ENCODE assay signal across 8 cellular contexts in genomic region chr19:49929121-49929610, GRCh38. TPM values are rescaled to one million over a fixed set of nuclear protein-coding genes. Genes with fewer than 3 reads are reported as not detected.
DNase-seq lines count a peak whose midpoint lies in the region; ATAC-seq and TF ChIP-seq lines count a peak whose summit lies in the region.

Gene ATF5, plus strand, starts transcription at chr19:49929205. Its CDS starts 1,646 bp downstream, at chr19:49930851.
Gene NUP62, minus strand, starts transcription at chr19:49929504. Its CDS starts 19,697 bp downstream, at chr19:49909807.

- CTCF ChIA-PET in IMR-90 (lab: Yijun Ruan, JAX), result no interaction called here

- no peaks in the 10 kb centered on the region for H3K9me3 ChIP-seq in IMR-90 (ENCODE audit: control insufficient read depth, insufficient read depth, low read length)
- H3K9me3 ChIP-seq in muscle layer of colon (ENCODE audit: low read length), result no peaks in the 10 kb centered on the region

- H2AK5ac ChIP-seq in IMR-90 (ENCODE audit: low read depth, low read length), result peak within 1 kb of the TSS; percentile 96

- peak within 1 kb of the TSS; percentile 92 for H2BK5ac ChIP-seq in IMR-90 (ENCODE audit: low read depth, low read length, poor library complexity, severe bottlenecking)

- peaks cover 17% of the 10 kb centered on the region for H3K36me3 ChIP-seq in IMR-90 (ENCODE audit: control insufficient read depth, insufficient read depth, low read length)
- H3K36me3 ChIP-seq in muscle layer of colon (ENCODE audit: insufficient read depth, low read length), result peaks cover 26% of the 10 kb centered on the region

- peak within 1 kb of the TSS; percentile 97 for H3K4ac ChIP-seq in IMR-90 (ENCODE audit: low read depth, low read length)

- DNase-seq in DMS114 treated with DMSO at 0.1 percent for 48 hours (lab: John Stamatoyannopoulos, UW; ENCODE audit: unreplicated experiment) (peak; percentile 74), IMR-90 (peak; percentile 75), OCI-M1 (lab: John Stamatoyannopoulos, UW) (peak; percentile 97), erythroblast (lab: John Stamatoyannopoulos, UW) (peak; percentile 93 to 95)
- peak; percentile 94 for DNase-seq in activated T-cell treated with anti-CD3 and anti-CD28 coated beads, Interleukin-2, amount 50 U/mL, for 1 hour
- peak; percentile 89 for DNase-seq in stimulated activated CD8-positive, alpha-beta memory T cell treated with anti-CD3 and anti-CD28 coated beads, Interleukin-7, amount 100 ng/mL, for 24 hours (ENCODE audit: low read depth)

- peak within 1 kb of the TSS; percentile 98 for H2AFZ ChIP-seq in IMR-90 (replicated peaks; ENCODE audit: low read length, poor library complexity)

- POLR2A ChIA-PET in IMR-90 (lab: Charles Lee; ENCODE audit: unreplicated experiment), result interaction anchor here (1.0 kb wide), 1 partner anchor 60 kb away, joined by 7 read pairs; no protein-coding TSS in a partner anchor

- in situ Hi-C loops in IMR-90 (cut with MboI; ENCODE audit: low sequenced_read_pairs), result no loop called here

- peaks cover 14% of the 10 kb centered on the region for H3K9me1 ChIP-seq in IMR-90 (ENCODE audit: insufficient read depth, low read length)

- H2BK15ac ChIP-seq in IMR-90 (ENCODE audit: low read depth, low read length), result peak within 1 kb of the TSS; percentile 77; the same call in 1 of the 3 replicates

- intact Hi-C loops in IMR-90 (cut with micrococcal nuclease), result no loop called here

- peak within 1 kb of the TSS; percentile 82 to 98 for H4K8ac ChIP-seq in IMR-90 (ENCODE audit: low read depth in 2 of 2, low read length in 2 of 2)

- peak; percentile 77 for TF ChIP-seq POLR2A in IMR-90 (IDR thresholded peaks at IDR 0.05; ENCODE audit: low read depth, low read length)
- peak; percentile 86 for TF ChIP-seq POLR2A in erythroblast (IDR thresholded peaks at IDR 0.05; ENCODE audit: low read length)

- TF ChIP-seq CTCF in IMR-90 (conservative IDR thresholded peaks at IDR 0.05; ENCODE audit: low read depth, low read length), result no peak

- H2BK20ac ChIP-seq in IMR-90 (ENCODE audit: low read depth, low read length), result peak within 1 kb of the TSS; percentile 72; the same call in 1 of the 2 replicates

- H4K20me1 ChIP-seq in IMR-90 (ENCODE audit: insufficient read depth, low read length), result peaks cover 10% of the 10 kb centered on the region; the same call in 1 of the 2 replicates

- H3K27ac ChIP-seq in IMR-90 (ENCODE audit: insufficient read depth, low read length) (peak within 1 kb of the TSS; percentile 75), muscle layer of colon (ENCODE audit: low read depth, low read length) (peak within 1 kb of the TSS; percentile 98)

- dilution Hi-C loops in IMR-90 (cut with HindIII; ENCODE audit: low sequenced_read_pairs, unreplicated experiment), result no loop called here

- peak within 1 kb of the TSS; percentile 91 for H3K56ac ChIP-seq in IMR-90 (ENCODE audit: extremely low read depth, insufficient read depth, low read length)

- WGBS in IMR-90 (ENCODE audit: extremely low coverage in 2 of 2, insufficient read length in 1 of 2), 2 experiments, result 0% methylated on average over 14 of the region's 48 CpGs; no CpG with 5 or more reads in 1 of the 2 experiments

- H3K4me2 ChIP-seq in IMR-90 (ENCODE audit: low read depth, low read length), result peak within 1 kb of the TSS; percentile 96

- H3K27me3 ChIP-seq in IMR-90 (ENCODE audit: control insufficient read depth, insufficient read depth, low read length) (no peaks in the 10 kb centered on the region), muscle layer of colon (ENCODE audit: control insufficient read depth in 1 of 2, insufficient read depth in 2 of 2, low read length in 2 of 2) (no peaks in the 10 kb centered on the region)

- H4K5ac ChIP-seq in IMR-90 (ENCODE audit: low read depth, low read length), result peak within 1 kb of the TSS; percentile 73

- no peak for TF ChIP-seq RAD21 in IMR-90 (IDR thresholded peaks at IDR 0.05; ENCODE audit: low read length)

- H3K4me3 ChIP-seq in IMR-90 (ENCODE audit: insufficient read depth, low read depth, low read length) (peak within 1 kb of the TSS; percentile 80), muscle layer of colon (ENCODE audit: low read depth in 1 of 2, low read length in 2 of 2) (peak within 1 kb of the TSS; percentile 73 to 95)

- peak within 1 kb of the TSS; percentile 79 for H3K18ac ChIP-seq in IMR-90 (ENCODE audit: low read depth, low read length)

- peak within 1 kb of the TSS; percentile 96 for H3K14ac ChIP-seq in IMR-90 (replicated peaks; ENCODE audit: low read depth, low read length)

- peaks cover 16 to 44% of the 10 kb centered on the region in 2 experiments for H3K79me1 ChIP-seq in IMR-90 (ENCODE audit: low read depth in 1 of 2, low read length in 2 of 2)

- ATAC-seq in GM21528 (IDR thresholded peaks at IDR 0.05; ENCODE audit: low FRiP score, unreplicated experiment), result peak; percentile 45
- ATAC-seq in IMR-90 (ENCODE audit: low read depth), result peak; percentile 59

- H3K4me1 ChIP-seq in IMR-90 (ENCODE audit: control insufficient read depth, insufficient read depth, low read length), result peaks cover 4% of the 10 kb centered on the region
- H3K4me1 ChIP-seq in muscle layer of colon (ENCODE audit: insufficient read depth, low read length), result peaks cover 14% of the 10 kb centered on the region

- peak within 1 kb of the TSS; percentile 93 for H4K91ac ChIP-seq in IMR-90 (ENCODE audit: insufficient read depth, low read depth, low read length)

- H3K9ac ChIP-seq in IMR-90 (ENCODE audit: low read depth, low read length) (peak within 1 kb of the TSS; percentile 83), muscle layer of colon (ENCODE audit: low read length) (peak within 1 kb of the TSS; percentile 46)

- H2BK120ac ChIP-seq in IMR-90 (ENCODE audit: low read depth, low read length), result peak within 1 kb of the TSS; percentile 91

- peak within 1 kb of the TSS; percentile 100 for H2AK9ac ChIP-seq in IMR-90 (replicated peaks; ENCODE audit: low read depth, low read length, poor library complexity)

- BruUV-seq in IMR-90 (replicated peaks; lab: Mats Ljungman, UMichigan), result TSS peak; percentile 81

- H3K23ac ChIP-seq in IMR-90 (ENCODE audit: low read depth, low read length), result peak within 1 kb of the TSS; percentile 93

TF ChIP-seq in IMR-90, 13 proteins besides CTCF, POLR2A, EP300 and RAD21:
- peak; percentile 60; the same call in 1 of the 2 replicates for TF ChIP-seq MAZ (IDR thresholded peaks at IDR 0.05; ENCODE audit: borderline replicate concordance, low read depth, low read length)
- no peak for TF ChIP-seq RCOR1 (IDR thresholded peaks at IDR 0.05; ENCODE audit: insufficient replicate concordance, low read length)

RNA-seq across cellular contexts. Expression of gene ATF5, which starts in this region (rescaled TPM):
- 2.7 and 3.3 TPM in 2 replicates for total RNA-seq in IMR-90 (2012; rRNA removed)
- 13.3 and 15.7 TPM in 2 replicates for polyA plus RNA-seq in IMR-90 (2012; rRNA removed)
- polyA plus RNA-seq in IMR-90 (2012; cell fraction: cytosol; rRNA removed), result 14.8 and 22.7 TPM in 2 replicates
- 22.9 and 36.5 TPM in 2 replicates for polyA plus RNA-seq in IMR-90 (2012; cell fraction: nucleus; rRNA removed; ENCODE audit: low replicate concordance)

RNA-seq across cellular contexts. Expression of gene NUP62, which starts in this region (rescaled TPM):
- total RNA-seq in IMR-90 (2012; rRNA removed), result 21.3 and 26.4 TPM in 2 replicates
- 29.7 and 32.4 TPM in 2 replicates for polyA plus RNA-seq in IMR-90 (2012; rRNA removed)
- polyA plus RNA-seq in IMR-90 (2012; cell fraction: cytosol; rRNA removed), result 15.8 and 24.2 TPM in 2 replicates
- polyA plus RNA-seq in IMR-90 (2012; cell fraction: nucleus; rRNA removed; ENCODE audit: low replicate concordance), result 26.5 and 28.5 TPM in 2 replicates

Comparison
In these comparisons a context has a peak if more than half of its experiments do, and no peak if none do; other contexts are left out.
1. Peak in every context shown above with its lines: DNase-seq, ATAC-seq, H3K4me3 ChIP-seq and H3K27ac ChIP-seq.